Comparison of ENCODE assay signal across 18 cellular contexts in genomic region chr22:50610581-50610980, GRCh38. TPM values are rescaled to one million over a fixed set of nuclear protein-coding genes. Genes with fewer than 3 reads are reported as not detected.
"Had no signal": no experiment of that assay in that cellular context is flagged by ENCODE, and none has a peak within 500 bp of the region (broad histone marks: within the 10 kb centered on the region; RNA-seq: fewer than 3 reads in every experiment).

No MANE protein-coding gene starts in this region.

- DNase-seq: effector memory CD4-positive, alpha-beta T cell; heart left ventricle; hippocampal formation; kidney glomerular epithelial cell; mammary epithelial cell; mucosa of descending colon; naive thymus-derived CD8-positive, alpha-beta T cell; ovary; small intestine; stimulated activated CD4-positive, alpha-beta T cell treated with anti-CD3 and anti-CD28 coated beads, Interleukin-2, amount 100 ng/mL, for 48 hours; stimulated activated naive CD4-positive, alpha-beta T cell treated with Interleukin-2 at 50 U/mL for 16 hours; trophoblast cell had no signal

- H3K36me3 ChIP-seq: heart left ventricle, ovary had no signal

- H3K4me3 Mint-ChIP-seq: naive thymus-derived CD8-positive, alpha-beta T cell had no signal

- H3K27me3 ChIP-seq: ovary had no signal

- H3K27ac Mint-ChIP-seq: naive thymus-derived CD8-positive, alpha-beta T cell had no signal

- H3K4me3 ChIP-seq: heart left ventricle, mucosa of descending colon, ovary had no signal

- ATAC-seq: esophagus mucosa; heart left ventricle; mucosa of descending colon; naive thymus-derived CD8-positive, alpha-beta T cell; right cardiac atrium had no signal

- H3K36me3 Mint-ChIP-seq: naive thymus-derived CD8-positive, alpha-beta T cell had no signal

- H3K27ac ChIP-seq: heart left ventricle, ovary had no signal

- H3K9me3 ChIP-seq: heart left ventricle, mucosa of descending colon, ovary had no signal

RNA-seq across cellular contexts. Expression of gene MAPK8IP2, which starts 10.0 kb away (rescaled TPM):
- polyA plus RNA-seq: naive thymus-derived CD8-positive, alpha-beta T cell had no signal

RNA-seq across cellular contexts. Expression of gene SYCE3, which starts 47.9 kb away (rescaled TPM):
- total RNA-seq: esophagus mucosa; frontal cortex; heart left ventricle; mammary epithelial cell; mucosa of descending colon; naive thymus-derived CD8-positive, alpha-beta T cell; ovary; posterior vena cava; right cardiac atrium had no signal
- polyA plus RNA-seq: fibroblast of lung; heart left ventricle; naive thymus-derived CD8-positive, alpha-beta T cell; neural cell; ovary; right cardiac atrium had no signal
